In genomic region chr2:60964651-60965513, GRCh38 we compare ENCODE assay signal across 1 cellular context.
TF ChIP-seq lines count a peak whose summit lies in the region.

No MANE protein-coding gene starts in this region.

TF ChIP-seq in HepG2, 621 proteins besides CTCF, POLR2A, EP300 and RAD21:
- TF ChIP-seq ZNF101 (CRISPR knock-in tag; IDR thresholded peaks at IDR 0.05; ENCODE audit: borderline replicate concordance, low read depth) (no peak), SIN3A (IDR thresholded peaks at IDR 0.05; ENCODE audit: borderline replicate concordance, low read depth, low read length) (no peak), SNRNP70 (IDR thresholded peaks at IDR 0.05; ENCODE audit: low read depth, low read length) (0 out of 2 replicates have a peak, but pooled peaks have one; percentile 12)
- TF ChIP-seq, protein P1, sequence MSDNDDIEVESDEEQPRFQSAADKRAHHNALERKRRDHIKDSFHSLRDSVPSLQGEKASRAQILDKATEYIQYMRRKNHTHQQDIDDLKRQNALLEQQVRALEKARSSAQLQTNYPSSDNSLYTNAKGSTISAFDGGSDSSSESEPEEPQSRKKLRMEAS (IDR thresholded peaks at IDR 0.05) = no peak
